Comparison of ENCODE assay signal across 21 cellular contexts in genomic region chr1:230421485-230421884, GRCh38. TPM values are rescaled to one million over a fixed set of nuclear protein-coding genes. Genes with fewer than 3 reads are reported as not detected.
DNase-seq lines count a peak whose midpoint lies in the region; ATAC-seq, FAIRE-seq and TF ChIP-seq lines count a peak whose summit lies in the region.
"Had no signal": no experiment of that assay in that cellular context is flagged by ENCODE, and none has a peak within 500 bp of the region (broad histone marks: within the 10 kb centered on the region; RNA-seq: fewer than 3 reads in every experiment).

No MANE protein-coding gene starts in this region.

- H3K36me3 ChIP-seq in H1 (ENCODE audit: control insufficient read depth in 2 of 4, insufficient read depth in 4 of 4, low read length in 3 of 4), result 0 out of 8 replicates have a peak, but pooled peaks cover 0 to 3% (median 0%) of the 10 kb centered on the region in 4 experiments
- H3K36me3 ChIP-seq in neural progenitor cell, result no peaks in the 10 kb centered on the region
- H3K36me3 ChIP-seq: BE2C had no signal

- H3K27me3 ChIP-seq in H1 (replicated peaks in 1 of 4; ENCODE audit: control insufficient read depth in 3 of 4, extremely low read depth in 1 of 4, insufficient read depth in 3 of 4, low read length in 3 of 4) (peaks cover 0 to 17% (median 13%) of the 10 kb centered on the region in 4 experiments; a peak in 5 of 7 replicates), neural progenitor cell (peaks cover 41% of the 10 kb centered on the region)
- H3K27me3 ChIP-seq: BE2C had no signal

- no peak overlapping the region for H3K4ac ChIP-seq in H1 (replicated peaks; ENCODE audit: insufficient read length, low read depth, low read length)

- H3K9me3 Mint-ChIP-seq in neural progenitor cell, result peaks cover 9% of the 10 kb centered on the region

- H2BK5ac ChIP-seq in H1 (ENCODE audit: low read depth, low read length), result no peak overlapping the region

- POLR2A ChIA-PET in H1 (lab: Charles Lee; ENCODE audit: partially characterized antibody), result interaction anchor here (0.6 to 1.3 kb wide), 2 partner anchors 15 to 682 kb away, joined by 3 to 6 read pairs; no protein-coding TSS in a partner anchor

- H2AK5ac ChIP-seq in H1 (ENCODE audit: low read depth, low read length), result no peak overlapping the region

- TF ChIP-seq EP300 in H1 (IDR thresholded peaks at IDR 0.05; ENCODE audit: borderline replicate concordance in 1 of 2, low read depth in 2 of 2, low read length in 2 of 2), result no peak

- H3K9me3 ChIP-seq in H1 (ENCODE audit: insufficient read depth in 2 of 2, low read depth in 1 of 2, low read length in 1 of 2), result 0 out of 4 replicates have a peak, but pooled peaks cover 0 to 7% of the 10 kb centered on the region in 2 experiments
- H3K9me3 ChIP-seq in neural progenitor cell (ENCODE audit: low read depth), result no peaks in the 10 kb centered on the region
- H3K9me3 ChIP-seq: BE2C had no signal

- H3K4me2 ChIP-seq in H1 (ENCODE audit: insufficient read depth in 1 of 2, low read depth in 2 of 2, low read length in 2 of 2) (no peak overlapping the region), neural progenitor cell (no peak overlapping the region)

- H4K5ac ChIP-seq in H1 (ENCODE audit: insufficient read length, low read depth, low read length), result no peak overlapping the region

- H3K79me1 ChIP-seq in H1 (ENCODE audit: low read depth, low read length), result peaks cover 5% of the 10 kb centered on the region

- TF ChIP-seq CTCF in H1 (IDR thresholded peaks at IDR 0.05; ENCODE audit: control extremely low read depth in 1 of 3, insufficient read depth in 1 of 3, low read depth in 1 of 3, low read length in 3 of 3) (no peak), neural progenitor cell (IDR thresholded peaks at IDR 0.05) (no peak), coronary artery (IDR thresholded peaks at IDR 0.05) (no peak)

- WGBS in H1 (ENCODE audit: extremely low coverage in 1 of 2, insufficient coverage in 1 of 2, insufficient read length in 1 of 2, insufficient replicate concordance in 2 of 2, low coverage in 1 of 2, low lambda C conversion rate in 2 of 2, missing lambda C conversion rate in 1 of 2), 2 experiments, result 83% methylated on average over 1 of the region's 1 CpG; no CpG with 5 or more reads in 1 of the 2 experiments

- TF ChIP-seq RAD21 in H1 (IDR thresholded peaks at IDR 0.05 in 1 of 2, conservative IDR thresholded peaks at IDR 0.05 in 1 of 2; ENCODE audit: low read depth in 2 of 2, low read length in 2 of 2), result no peak

- peaks cover 20 to 32% (median 24%) of the 10 kb centered on the region in 4 experiments for H3K4me1 ChIP-seq in H1 (replicated peaks in 1 of 4; ENCODE audit: control insufficient read depth in 3 of 4, insufficient read depth in 4 of 4, low read length in 3 of 4)
- H3K4me1 ChIP-seq in neural progenitor cell, result peaks cover 26% of the 10 kb centered on the region

- DNase-seq in NCI-H2107 treated with DMSO at 0.1 percent for 48 hours (lab: John Stamatoyannopoulos, UW; ENCODE audit: unreplicated experiment), result peak; percentile 67
- DNase-seq in NCI-H2107 (lab: John Stamatoyannopoulos, UW), result no peak
- peak; percentile 19 for DNase-seq in NCI-H2227 treated with DMSO at 0.1 percent for 48 hours (lab: John Stamatoyannopoulos, UW)
- no peak for DNase-seq in H1 (ENCODE audit: low read depth in 1 of 2, low spot score in 2 of 2)
- no peak for DNase-seq in neural progenitor cell (ENCODE audit: low spot score)
- no peak for DNase-seq in hippocampal formation (lab: John Stamatoyannopoulos, UW)
- no peak for DNase-seq in coronary artery (ENCODE audit: low spot score)
- DNase-seq: 8988T; BE2C; Calu3; CD4-positive, alpha-beta memory T cell; KG1; NCI-H1048; NCI-H146; NCI-H2081; NCI-H748 treated with DMSO at 0.1 percent for 48 hours; SHP77 treated with DMSO at 0.1 percent for 48 hours had no signal

- peaks cover 44% of the 10 kb centered on the region for H3K4me1 Mint-ChIP-seq in neural progenitor cell

- no peak overlapping the region for H2BK15ac ChIP-seq in H1 (ENCODE audit: low read length)

- CTCF ChIA-PET in H1 (lab: Charles Lee; ENCODE audit: partially characterized antibody), result interaction anchor here (0.8 to 1.5 kb wide), 3 partner anchors 17 to 54 kb away, joined by 3 to 5 read pairs (median 4); no protein-coding TSS in a partner anchor

- peak overlapping the region; percentile 10 for H4K91ac ChIP-seq in H1 (replicated peaks; ENCODE audit: insufficient read length, low read length)

- H4K20me1 ChIP-seq in H1 (replicated peaks in 1 of 2; ENCODE audit: control insufficient read depth in 1 of 2, insufficient read depth in 2 of 2, low read length in 2 of 2) (peaks cover 6 to 25% of the 10 kb centered on the region in 2 experiments), neural progenitor cell (ENCODE audit: low read depth) (peaks cover 26% of the 10 kb centered on the region)

- H3K4me3 Mint-ChIP-seq in neural progenitor cell, result peak overlapping the region; percentile 52
- H3K4me3 Mint-ChIP-seq: CD4-positive, alpha-beta memory T cell had no signal

- FAIRE-seq in H1 (lab: Jason Lieb, UNC), result no peak
- FAIRE-seq: G401.6, HepG2 had no signal

- no peak overlapping the region for H2BK120ac ChIP-seq in H1 (replicated peaks; ENCODE audit: low read depth, low read length)

- no peak overlapping the region for H3K23ac ChIP-seq in H1 (ENCODE audit: insufficient read length)

- TF ChIP-seq POLR2A in H1 (IDR thresholded peaks at IDR 0.05; ENCODE audit: control extremely low read depth in 1 of 2, low read depth in 2 of 2, low read length in 2 of 2), result no peak

- no peak overlapping the region for H3K14ac ChIP-seq in H1 (ENCODE audit: insufficient read length)

- H3K9ac ChIP-seq in H1 (replicated peaks in 1 of 4; ENCODE audit: extremely low read depth in 1 of 4, low read depth in 3 of 4, low read length in 3 of 4) (no peak overlapping the region), neural progenitor cell (no peak overlapping the region)

- peaks cover 3 to 81% of the 10 kb centered on the region in 2 experiments for H3K79me2 ChIP-seq in H1 (ENCODE audit: control insufficient read depth in 1 of 2, insufficient read depth in 2 of 2, low read length in 2 of 2)
- H3K79me2 ChIP-seq in neural progenitor cell (ENCODE audit: low read depth), result peaks cover 7% of the 10 kb centered on the region

- peaks cover 13% of the 10 kb centered on the region for H3F3A ChIP-seq in neural progenitor cell (ENCODE audit: low read depth)

- no peak overlapping the region for H4K8ac ChIP-seq in H1 (ENCODE audit: extremely low read depth, insufficient read depth, low read length)

- no peak overlapping the region for H3K27ac Mint-ChIP-seq in neural progenitor cell
- H3K27ac Mint-ChIP-seq: CD4-positive, alpha-beta memory T cell had no signal

- H3K23me2 ChIP-seq in H1 (ENCODE audit: low read depth, low read length), result peaks cover 15% of the 10 kb centered on the region; the same call in 1 of the 2 replicates

- H2BK20ac ChIP-seq in H1 (ENCODE audit: low read length), result no peak overlapping the region

- H3K27me3 Mint-ChIP-seq in neural progenitor cell (ENCODE audit: insufficient read depth, low read depth), result peaks cover 10% of the 10 kb centered on the region

- H3K18ac ChIP-seq in H1 (ENCODE audit: extremely low read depth, low read length), result no peak overlapping the region

- H3K36me3 Mint-ChIP-seq in neural progenitor cell, result peaks cover 16% of the 10 kb centered on the region
- H3K36me3 Mint-ChIP-seq: CD4-positive, alpha-beta memory T cell had no signal

- ATAC-seq in HG03045 (IDR thresholded peaks at IDR 0.05; ENCODE audit: unreplicated experiment), result no peak
- ATAC-seq: HepG2 had no signal

- H3K4me3 ChIP-seq in H1 (ENCODE audit: extremely low read depth in 1 of 4, insufficient read depth in 2 of 4, low read depth in 3 of 4, low read length in 4 of 4), result no peak overlapping the region
- no peak overlapping the region for H3K4me3 ChIP-seq in neural progenitor cell
- H3K4me3 ChIP-seq in coronary artery, result no peak overlapping the region

- H3K56ac ChIP-seq in H1 (replicated peaks; ENCODE audit: insufficient read length, low read depth, low read length), result no peak overlapping the region

- H2BK12ac ChIP-seq in H1 (ENCODE audit: low read depth, low read length), result no peak overlapping the region

- H3K27ac ChIP-seq in H1 (ENCODE audit: low read depth, low read length) (no peak overlapping the region), neural progenitor cell (no peak overlapping the region), coronary artery (no peak overlapping the region)

- H2AFZ ChIP-seq in H1 (ENCODE audit: low read length) (no peak overlapping the region), neural progenitor cell (replicated peaks) (no peak overlapping the region)

TF ChIP-seq in H1, 55 proteins besides CTCF, POLR2A, EP300 and RAD21 (continues in another document):
- TF ChIP-seq KDM1A (IDR thresholded peaks at IDR 0.05; ENCODE audit: borderline replicate concordance, low read length) (no peak), RFX5 (IDR thresholded peaks at IDR 0.05; ENCODE audit: borderline replicate concordance, low read depth, low read length) (no peak), CBX8 (IDR thresholded peaks at IDR 0.05; ENCODE audit: borderline replicate concordance, low read depth, low read length) (no peak), BRCA1 (IDR thresholded peaks at IDR 0.05; ENCODE audit: low read depth, low read length) (no peak), SIRT6 (IDR thresholded peaks at IDR 0.05; ENCODE audit: low read length) (no peak), BCL11A (IDR thresholded peaks at IDR 0.05; ENCODE audit: low read depth in 2 of 2, low read length in 2 of 2) (no peak), RNF2 (IDR thresholded peaks at IDR 0.05; ENCODE audit: borderline replicate concordance, low read depth, low read length, missing control alignments, poor library complexity, severe bottlenecking) (no peak), BACH1 (IDR thresholded peaks at IDR 0.05; ENCODE audit: low read length) (no peak), FOSL1 (IDR thresholded peaks at IDR 0.05; ENCODE audit: insufficient read depth, low read depth, low read length) (no peak), E2F6 (IDR thresholded peaks at IDR 0.05) (no peak)

RNA-seq across cellular contexts. Expression of gene PGBD5, which starts 4.6 kb away (rescaled TPM):
- 18.4 and 21.2 TPM in 2 replicates for total RNA-seq in H1 (2021; fragmentation: NEBNext Ultra II Directional; extraction: Animal tissue kit (Norgen Biotek cat#: 25700))
- polyA plus RNA-seq in H1 (2011; rRNA removed), result 16.3 and 17.2 TPM in 2 replicates
- polyA plus RNA-seq in H1 (2011; cell fraction: cytosol; rRNA removed), result 19.2 TPM
- 26.3 TPM for polyA plus RNA-seq in H1 (2011; cell fraction: nucleus; rRNA removed)
- polyA plus RNA-seq in H1 (2012, experiment 1 of 2), result 14.3 to 21.6 TPM (median 19.5 TPM) in 4 replicates
- polyA plus RNA-seq in H1 (2012, experiment 2 of 2), result 13.3 TPM
- polyA plus RNA-seq in H1 (2013, experiment 1 of 2), result 11.0 TPM
- polyA plus RNA-seq in H1 (2013, experiment 2 of 2), result 12.3 TPM
- polyA minus RNA-seq in H1 (2011; rRNA and poly(A)+ RNA removed), result 27.6 and 30.6 TPM in 2 replicates
- polyA minus RNA-seq in H1 (2011; cell fraction: cytosol; rRNA and poly(A)+ RNA removed), result 13.5 TPM
- 10.5 TPM for polyA minus RNA-seq in H1 (2011; cell fraction: nucleus; rRNA and poly(A)+ RNA removed)
- 1.2 and 3.6 TPM in 2 replicates for total RNA-seq in neural progenitor cell (ENCODE audit: low replicate concordance)
- total RNA-seq: CD4-positive, alpha-beta memory T cell; NCI-H460 had no signal
- polyA plus RNA-seq: CD4-positive, alpha-beta memory T cell had no signal

Comparison
In these comparisons a context has a peak if more than half of its experiments do, and no peak if none do; other contexts are left out.
1. DNase-seq: peak in NCI-H2107 treated with DMSO at 0.1 percent for 48 hours (single experiment) and NCI-H2227 treated with DMSO at 0.1 percent for 48 hours (single experiment); none in NCI-H2107 (single experiment), H1 (0 of 2), neural progenitor cell (single experiment), hippocampal formation (0 of 2) and coronary artery (single experiment).